Comparison of ENCODE assay signal across 8 cellular contexts in genomic region chr5:177454397-177455035, GRCh38. TPM values are rescaled to one million over a fixed set of nuclear protein-coding genes. Genes with fewer than 3 reads are reported as not detected.
DNase-seq lines count a peak whose midpoint lies in the region; ATAC-seq and TF ChIP-seq lines count a peak whose summit lies in the region.

No MANE protein-coding gene starts in this region.

- TF ChIP-seq CTCF in GM12874 (IDR thresholded peaks at IDR 0.05; ENCODE audit: insufficient read depth, low read depth, low read length) (peak; percentile 89), left ventricle myocardium inferior (IDR thresholded peaks at IDR 0.05; ENCODE audit: borderline replicate concordance) (peak; percentile 92), prostate gland (IDR thresholded peaks at IDR 0.05) (peak; percentile 92 to 99 (median 98))

- under 1% methylated on average over 65 of the region's 84 CpGs for WGBS in prostate gland

- ATAC-seq in HG02610 (IDR thresholded peaks at IDR 0.05; ENCODE audit: unreplicated experiment) = peak; percentile 36

- H3K27ac ChIP-seq in left ventricle myocardium inferior (replicated peaks) (peak overlapping the region; percentile 81), prostate gland (peak overlapping the region; percentile 71 to 79)

- H3K27me3 ChIP-seq in left ventricle myocardium inferior (ENCODE audit: low read depth) (peaks cover 36% of the 10 kb centered on the region), prostate gland (replicated peaks; ENCODE audit: insufficient read depth) (no peaks in the 10 kb centered on the region)

- TF ChIP-seq POLR2A in prostate gland (IDR thresholded peaks at IDR 0.05) = no peak

- DNase-seq in NCI-H1048 (lab: John Stamatoyannopoulos, UW) = peak; percentile 75
- peak; percentile 88 to 95 (median 93) for DNase-seq in T-helper 1 cell
- peak; percentile 79 for DNase-seq in amniotic stem cell (lab: John Stamatoyannopoulos, UW)
- peak; percentile 91 for DNase-seq in left ventricle myocardium inferior
- DNase-seq in prostate gland (ENCODE audit: low spot score) = peak; percentile 90
- peak; percentile 93 for DNase-seq in ureter (ENCODE audit: low spot score)

- H3K36me3 ChIP-seq in left ventricle myocardium inferior (peaks cover 18% of the 10 kb centered on the region), prostate gland (no peaks in the 10 kb centered on the region)

- peak overlapping the region; percentile 75 for H3K4me3 ChIP-seq in left ventricle myocardium inferior
- H3K4me3 ChIP-seq in prostate gland = peak overlapping the region; percentile 42 to 54

- H3K9me3 ChIP-seq in left ventricle myocardium inferior (replicated peaks) (no peaks in the 10 kb centered on the region), prostate gland (no peaks in the 10 kb centered on the region)

- peaks cover 50% of the 10 kb centered on the region for H3K4me1 ChIP-seq in left ventricle myocardium inferior
- no peaks in the 10 kb centered on the region for H3K4me1 ChIP-seq in prostate gland (replicated peaks)

- intact Hi-C loops in left ventricle myocardium inferior (cut with micrococcal nuclease) (loop anchor here (5.0 to 10.0 kb wide), 2 partner anchors 52 to 140 kb away; partner anchors contain the start of genes MXD3 and PFN3), prostate gland (cut with DNase I) (loop anchor here (2.0 to 5.0 kb wide), 4 partner anchors 44 to 137 kb away; no protein-coding TSS in a partner anchor)

RNA-seq across cellular contexts. Expression of gene PRR7, which starts 7.9 kb away (rescaled TPM):
- total RNA-seq in left ventricle myocardium inferior = 2.1 TPM
- total RNA-seq in prostate gland = 10 to 100 TPM in 1 of 2 donors, 1 to 10 TPM in 1; 8.7 to 11.0 TPM
- 2.6 TPM for total RNA-seq in ureter

RNA-seq across cellular contexts. Expression of gene DBN1, which starts 18.9 kb away (rescaled TPM):
- total RNA-seq in left ventricle myocardium inferior (21.8 TPM), prostate gland (10 to 100 TPM; 33.1 to 65.1 TPM), ureter (41.5 TPM)

RNA-seq across cellular contexts. Expression of gene GRK6, which starts 28.0 kb away (rescaled TPM):
- total RNA-seq in left ventricle myocardium inferior = 15.6 TPM
- 10 to 100 TPM; 28.6 to 32.4 TPM for total RNA-seq in prostate gland
- total RNA-seq in ureter = 30.8 TPM

RNA-seq across cellular contexts. Expression of gene PDLIM7, which starts 42.9 kb away (rescaled TPM):
- total RNA-seq in left ventricle myocardium inferior = 54.4 TPM
- total RNA-seq in prostate gland = 100 to 1,000 TPM; 155 to 235 TPM
- total RNA-seq in ureter = 218 TPM

RNA-seq across cellular contexts. Expression of gene F12, which starts 45.2 kb away (rescaled TPM):
- not detected for total RNA-seq in left ventricle myocardium inferior
- 1 to 10 TPM in 1 of 2 donors, under 1 TPM in 1; 0.74 to 2.6 TPM for total RNA-seq in prostate gland
- total RNA-seq in ureter = 1.3 TPM

Comparison
In these comparisons a context has a peak if more than half of its experiments do, and no peak if none do; other contexts are left out.
1. Peak in every context shown above with its lines: DNase-seq, ATAC-seq, H3K4me3 ChIP-seq and H3K27ac ChIP-seq.